ENCODE assay signal across 18 cellular contexts in the genomic region with DNA sequence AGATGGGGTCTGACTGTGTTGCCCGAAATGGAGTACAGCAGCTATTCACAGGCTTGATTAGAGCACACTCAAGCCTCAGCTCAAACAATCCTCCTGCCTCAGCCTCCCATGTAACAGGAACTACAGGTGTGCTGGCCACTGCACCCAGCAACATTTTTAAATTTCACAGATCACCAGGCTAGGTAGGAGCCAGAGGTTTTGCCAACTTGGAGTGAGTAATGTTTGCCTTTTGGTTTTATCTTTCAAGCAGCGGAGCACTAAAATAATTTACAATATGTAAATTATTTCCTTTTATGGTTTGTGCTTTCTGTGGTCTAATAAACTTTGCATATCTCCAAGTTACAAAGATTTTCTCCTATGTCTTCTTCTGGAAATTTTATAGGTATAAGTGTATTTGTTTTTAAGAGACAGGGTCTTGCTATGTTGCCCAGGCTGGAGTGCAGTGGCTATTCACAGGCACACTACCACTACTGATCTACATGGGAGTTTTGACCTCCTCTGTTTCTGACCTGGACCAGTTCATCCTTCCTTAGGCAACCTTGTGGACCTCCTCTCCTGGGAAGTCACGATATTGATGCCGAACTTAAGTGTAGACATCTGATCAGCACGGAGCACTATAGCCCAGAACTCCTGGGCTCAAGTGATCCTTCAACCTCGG.
"Had no signal": no experiment of that assay in that cellular context is flagged by ENCODE, and none has a peak within 500 bp of the region (broad histone marks: within the 10 kb centered on the region; RNA-seq: fewer than 3 reads in every experiment).

No MANE protein-coding gene starts in this region.

- ATAC-seq: activated CD8-positive, alpha-beta T cell treated with anti-CD3 and anti-CD28 coated beads, Interleukin-2, amount 10 ng/mL, durations not matched to agents 7 days and 5 days had no signal

- H3K9ac ChIP-seq: KMS-11 had no signal

- H3K27ac Mint-ChIP-seq: activated CD8-positive, alpha-beta T cell treated with anti-CD3 and anti-CD28 coated beads, Interleukin-2, amount 10 ng/mL, durations not matched to agents 7 days and 5 days; T-helper 1 cell treated with Interleukin-12 subunit alpha and Interleukin-12 subunit beta and Interleukin-4 antibody, amounts not matched to agents 30 μg/mL and 1 μg/mL, for 36 hours had no signal

- H3K4me1 ChIP-seq: breast epithelium had no signal

- H3K4me2 ChIP-seq: KMS-11 had no signal

- H3K27me3 ChIP-seq: breast epithelium, MG63 had no signal

- H3K4me3 Mint-ChIP-seq: activated CD8-positive, alpha-beta T cell treated with anti-CD3 and anti-CD28 coated beads, Interleukin-2, amount 10 ng/mL, durations not matched to agents 7 days and 5 days; T-helper 1 cell treated with Interleukin-12 subunit alpha and Interleukin-12 subunit beta and Interleukin-4 antibody, amounts not matched to agents 30 μg/mL and 1 μg/mL, for 36 hours had no signal

- H3K36me3 ChIP-seq: breast epithelium had no signal

- H3K4me3 ChIP-seq: breast epithelium, MG63 had no signal

- DNase-seq: activated CD4-positive, alpha-beta T cell treated with anti-CD3 and anti-CD28 coated beads for 48 hours; activated CD4-positive, alpha-beta T cell treated with anti-CD3 and anti-CD28 coated beads, Interleukin-2, amount 50 U/mL, for 4 hours; activated CD4-positive, CD25-positive, alpha-beta regulatory T cell treated with anti-CD3 and anti-CD28 coated beads, Interleukin-2, amount 50 U/mL, for 72 hours; activated CD8-positive, alpha-beta memory T cell treated with anti-CD3 and anti-CD28 coated beads, Interleukin-2, amount 50 U/mL, for 48 hours; activated CD8-positive, alpha-beta T cell treated with anti-CD3 and anti-CD28 coated beads, Interleukin-2, amount 10 ng/mL, durations not matched to agents 7 days and 5 days; activated naive CD4-positive, alpha-beta T cell treated with anti-CD3 and anti-CD28 coated beads, Interleukin-2, amount 50 U/mL, for 16 hours; activated T-cell treated with anti-CD3 and anti-CD28 coated beads, Interleukin-2, amount 50 U/mL, for 1 hour; aorta; central memory CD4-positive, alpha-beta T cell; MG63; NCI-H1105; NCI-H1436; NCI-H187; NCI-H510A; SHP77 treated with DMSO at 0.1 percent for 48 hours had no signal

- H3K27ac ChIP-seq: breast epithelium, KMS-11 had no signal

- H3K9me3 ChIP-seq: MG63 had no signal

- H3K9me3 Mint-ChIP-seq: T-helper 1 cell treated with Interleukin-12 subunit alpha and Interleukin-12 subunit beta and Interleukin-4 antibody, amounts not matched to agents 30 μg/mL and 1 μg/mL, for 36 hours had no signal
